2 cellular contexts compared by ENCODE assay signal in genomic region chr1:212007178-212007577, GRCh38.
TF ChIP-seq lines count a peak whose summit lies in the region.

No MANE protein-coding gene starts in this region.

TF ChIP-seq in IMR-90, 13 proteins besides CTCF, POLR2A, EP300 and RAD21:
- no peak for TF ChIP-seq MAZ (IDR thresholded peaks at IDR 0.05; ENCODE audit: borderline replicate concordance, low read depth, low read length)
- TF ChIP-seq CEBPB (IDR thresholded peaks at IDR 0.05; ENCODE audit: low read depth, low read length): 0 out of 2 replicates have a peak, but pooled peaks have one; percentile 21

TF ChIP-seq in K562, 482 proteins besides CTCF, POLR2A, EP300 and RAD21:
- TF ChIP-seq ZFP36 (IDR thresholded peaks at IDR 0.05; ENCODE audit: low read depth, low read length, partially characterized antibody) (peak; percentile 30), ATF3 (IDR thresholded peaks at IDR 0.05) (peak; percentile 36), ATF3 (CRISPR knock-in tag; conservative IDR thresholded peaks at IDR 0.05) (no peak), CEBPG (CRISPR knock-in tag; IDR thresholded peaks at IDR 0.05) (peak; percentile 47; the same call in 1 of the 2 replicates), CEBPG (tag; conservative IDR thresholded peaks at IDR 0.05 in 1 of 2, IDR thresholded peaks at IDR 0.05 in 1 of 2) (peak; percentile 45 to 61; a peak in 3 of 4 replicates), NFIC (IDR thresholded peaks at IDR 0.05) (no peak), RBM25 (IDR thresholded peaks at IDR 0.05; ENCODE audit: low read depth, low read length, severe bottlenecking) (peak; percentile 54), ZKSCAN8 (CRISPR knock-in tag; IDR thresholded peaks at IDR 0.05) (no peak)
